Comparison of ENCODE assay signal across 1 cellular context in the genomic region with DNA sequence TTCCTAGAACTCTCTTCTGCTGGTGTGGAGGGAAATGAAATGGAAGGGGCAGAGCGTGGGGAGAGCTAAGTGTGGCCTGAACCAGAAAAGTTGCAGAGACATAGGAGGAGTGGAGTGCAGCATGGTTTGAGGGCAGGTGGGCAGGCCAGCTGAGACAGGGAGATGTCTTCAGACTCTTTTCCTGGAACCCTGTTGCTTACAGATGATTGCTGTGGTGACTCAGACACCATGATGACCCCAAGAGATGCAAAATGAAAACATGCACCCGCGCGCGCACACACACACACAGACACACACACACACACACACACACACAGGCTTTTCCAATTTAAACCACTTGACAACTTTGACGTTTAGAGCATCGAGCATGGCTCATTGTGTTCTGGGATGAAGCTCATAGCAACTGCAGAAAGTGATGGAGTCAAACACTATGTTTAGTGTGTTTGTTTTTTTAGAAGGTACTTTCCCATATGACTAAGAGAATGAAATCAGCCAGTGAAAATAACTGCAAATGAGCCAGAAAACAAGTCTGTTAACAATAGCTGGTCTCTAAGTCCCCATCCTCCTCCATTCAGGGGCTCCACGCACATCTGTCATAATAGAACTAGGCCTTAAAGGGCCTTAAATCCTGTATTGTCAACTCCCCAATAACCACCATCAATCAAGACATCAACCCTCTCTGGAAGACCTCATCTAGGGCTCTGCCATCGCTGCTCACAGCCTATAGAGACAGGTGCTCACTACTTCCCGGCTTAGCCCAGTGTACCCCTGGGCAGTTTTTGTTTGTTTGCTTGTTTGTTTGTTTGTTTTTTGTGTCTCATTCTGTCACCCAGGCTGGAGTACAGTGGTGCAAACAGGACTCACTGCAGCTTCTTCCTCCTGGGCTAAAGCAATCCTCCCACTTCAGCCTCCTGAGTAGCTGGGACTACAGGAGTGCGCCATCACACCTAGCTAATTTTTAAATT.
TF ChIP-seq lines count a peak whose summit lies in the region.

No MANE protein-coding gene starts in this region.

TF ChIP-seq in K562, 482 proteins besides CTCF, POLR2A, EP300 and RAD21 (continued from another document):
- TF ChIP-seq ZNF592 (IDR thresholded peaks at IDR 0.05) = 0 out of 2 replicates have a peak, but pooled peaks have one; percentile 25
- peak; percentile 70 for TF ChIP-seq NCOR1 (IDR thresholded peaks at IDR 0.05)
- peak; percentile 46; the same call in 1 of the 2 replicates for TF ChIP-seq ARID4B (CRISPR knock-in tag; IDR thresholded peaks at IDR 0.05)
- 0 out of 4 replicates have a peak, but pooled peaks of 1 of the 2 experiments have one; percentile 19 for TF ChIP-seq TBL1XR1 (IDR thresholded peaks at IDR 0.05; ENCODE audit: low read length in 2 of 2)
- TF ChIP-seq, protein P1, sequence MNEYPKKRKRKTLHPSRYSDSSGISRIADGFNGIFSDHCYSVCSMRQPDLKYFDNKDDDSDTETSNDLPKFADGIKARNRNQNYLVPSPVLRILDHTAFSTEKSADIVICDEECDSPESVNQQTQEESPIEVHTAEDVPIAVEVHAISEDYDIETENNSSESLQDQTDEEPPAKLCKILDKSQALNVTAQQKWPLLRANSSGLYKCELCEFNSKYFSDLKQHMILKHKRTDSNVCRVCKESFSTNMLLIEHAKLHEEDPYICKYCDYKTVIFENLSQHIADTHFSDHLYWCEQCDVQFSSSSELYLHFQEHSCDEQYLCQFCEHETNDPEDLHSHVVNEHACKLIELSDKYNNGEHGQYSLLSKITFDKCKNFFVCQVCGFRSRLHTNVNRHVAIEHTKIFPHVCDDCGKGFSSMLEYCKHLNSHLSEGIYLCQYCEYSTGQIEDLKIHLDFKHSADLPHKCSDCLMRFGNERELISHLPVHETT (CRISPR knock-in tag; conservative IDR thresholded peaks at IDR 0.05 in 1 of 2, IDR thresholded peaks at IDR 0.05 in 1 of 2) = peak in 1 of 2 experiments; percentile 51; a peak in 1 of 4 replicates
- TF ChIP-seq FOXK2 (conservative IDR thresholded peaks at IDR 0.05 in 1 of 2, IDR thresholded peaks at IDR 0.05 in 1 of 2; ENCODE audit: low read depth in 2 of 2) = peak; percentile 84 to 91
- TF ChIP-seq KDM1A (IDR thresholded peaks at IDR 0.05) = peak in 1 of 2 experiments; percentile 34; a peak in 1 of 4 replicates
- TF ChIP-seq NFIC (IDR thresholded peaks at IDR 0.05) = no peak
- no peak for TF ChIP-seq KLF6 (CRISPR knock-in tag; IDR thresholded peaks at IDR 0.05; ENCODE audit: borderline replicate concordance)
- TF ChIP-seq HDAC1 (IDR thresholded peaks at IDR 0.05) = peak in 1 of 2 experiments; percentile 70; a peak in 2 of 4 replicates
- peak; percentile 41 to 47; a peak in 2 of 4 replicates for TF ChIP-seq TRIM24 (IDR thresholded peaks at IDR 0.05)
- TF ChIP-seq NR2C2 (CRISPR knock-in tag; IDR thresholded peaks at IDR 0.05) = 0 out of 2 replicates have a peak, but pooled peaks have one; percentile 26
- peak; percentile 80 for TF ChIP-seq NR2C2 (tag; IDR thresholded peaks at IDR 0.05)
TF ChIP-seq in K562: peak in this region for 38.
